In the genomic region with DNA sequence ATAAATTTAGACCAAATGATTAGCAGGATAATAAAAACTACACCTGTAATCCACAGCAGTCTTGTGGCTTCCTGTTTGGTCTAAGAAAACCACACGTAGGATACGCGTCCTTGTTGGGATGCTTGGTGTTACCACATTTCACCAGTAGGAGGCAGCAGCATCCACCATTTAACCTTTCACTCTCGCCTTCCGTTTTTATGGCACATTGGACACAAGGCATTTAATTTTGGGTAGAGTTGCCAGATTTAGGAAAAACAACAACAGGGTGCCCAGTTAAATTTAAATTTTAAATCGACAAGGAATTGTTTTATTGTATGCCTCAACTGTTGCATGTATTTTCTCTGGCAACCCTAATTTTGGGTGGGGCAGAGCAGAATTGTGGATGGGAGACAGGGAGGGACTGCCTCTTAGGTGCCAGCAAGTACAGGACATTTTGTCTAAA, we compare ENCODE assay signal across 8 cellular contexts. TPM values are rescaled to one million over a fixed set of nuclear protein-coding genes. Genes with fewer than 3 reads are reported as not detected.
DNase-seq lines count a peak whose midpoint lies in the region; ATAC-seq, FAIRE-seq and TF ChIP-seq lines count a peak whose summit lies in the region.

No MANE protein-coding gene starts in this region.

- no peaks in the 10 kb centered on the region for H3K4me1 ChIP-seq in endodermal cell (ENCODE audit: control insufficient read depth, insufficient read depth, low read length)

- no peak overlapping the region for H3K9ac ChIP-seq in endodermal cell (ENCODE audit: extremely low read depth, low read length, poor library complexity, severe bottlenecking)

- WGBS in endodermal cell (ENCODE audit: insufficient coverage in 1 of 2, insufficient read length in 1 of 2), 2 experiments: 7 to 12% methylated on average over 2 to 6 of the region's 6 CpGs

- H3K9me3 ChIP-seq in endodermal cell (ENCODE audit: control insufficient read depth, low read length): no peaks in the 10 kb centered on the region

- no peaks in the 10 kb centered on the region for H3K36me3 Mint-ChIP-seq in endodermal cell (ENCODE audit: low read depth)

- POLR2A ChIA-PET in AG04449 (lab: Yijun Ruan, JAX): no interaction called here

- no peak overlapping the region for H3K27ac ChIP-seq in endodermal cell (ENCODE audit: low read depth, low read length)

- DNase-seq in AG04449 (ENCODE audit: low read depth, low spot score): no peak
- DNase-seq in GM18507 (ENCODE audit: extremely low spot score, insufficient read length, low read depth): peak; percentile 32
- peak; percentile 43 for DNase-seq in NCI-H82 treated with DMSO at 0.1 percent for 48 hours (lab: John Stamatoyannopoulos, UW; ENCODE audit: unreplicated experiment)
- peak; percentile 19 to 21 for DNase-seq in activated CD8-positive, alpha-beta memory T cell treated with anti-CD3 and anti-CD28 coated beads for 4 hours (ENCODE audit: low read depth in 2 of 2)
- DNase-seq in endodermal cell: peak; percentile 93
- peak; percentile 82 for DNase-seq in mucosa of gallbladder (ENCODE audit: low spot score)
- DNase-seq in stimulated activated CD8-positive, alpha-beta memory T cell treated with anti-CD3 and anti-CD28 coated beads, Interleukin-7, amount 100 ng/mL, for 4 hours (ENCODE audit: low read depth in 2 of 2): peak; percentile 17 to 43

- H3K27ac Mint-ChIP-seq in endodermal cell: no peak overlapping the region

- peaks cover 11% of the 10 kb centered on the region for H3K4me1 Mint-ChIP-seq in endodermal cell

- no peak overlapping the region for H3K4me3 Mint-ChIP-seq in endodermal cell

- H3K27me3 ChIP-seq in endodermal cell (ENCODE audit: control insufficient read depth, insufficient read depth, low read length, poor library complexity, severe bottlenecking): no peaks in the 10 kb centered on the region

- peak; percentile 85 for FAIRE-seq in GM18507 (lab: Jason Lieb, UNC)

- TF ChIP-seq CTCF in AG04449 (IDR thresholded peaks at IDR 0.05; ENCODE audit: insufficient read depth, low read length, missing control alignments) (peak; percentile 71), endodermal cell (conservative IDR thresholded peaks at IDR 0.05) (peak; percentile 96)

- H3K36me3 ChIP-seq in endodermal cell (ENCODE audit: control insufficient read depth, insufficient read depth, low read length): no peaks in the 10 kb centered on the region

- CTCF ChIA-PET in AG04449 (lab: Yijun Ruan, JAX): interaction anchor here (0.6 to 2.9 kb wide), 12 partner anchors 9 to 547 kb away, joined by 3 to 9 read pairs (median 4); no protein-coding TSS in a partner anchor

- no peaks in the 10 kb centered on the region for H3K27me3 Mint-ChIP-seq in endodermal cell (ENCODE audit: insufficient read depth)

- no peaks in the 10 kb centered on the region for H3K9me3 Mint-ChIP-seq in endodermal cell

- ATAC-seq in HG03520 (IDR thresholded peaks at IDR 0.05; ENCODE audit: unreplicated experiment): peak; percentile 54

- no peak overlapping the region for H3K4me3 ChIP-seq in AG04449 (ENCODE audit: low read depth, low read length)
- H3K4me3 ChIP-seq in endodermal cell (ENCODE audit: low read length): no peak overlapping the region

RNA-seq across cellular contexts. Expression of a gene that starts 6.3 kb away (rescaled TPM):
- total RNA-seq in endodermal cell (not detected), mucosa of gallbladder (2.9 TPM)
- polyA plus RNA-seq in endodermal cell (2013, experiment 1 of 2): not detected
- polyA plus RNA-seq in endodermal cell (2013, experiment 2 of 2): not detected

RNA-seq across cellular contexts. Expression of a gene that starts 47.9 kb away (rescaled TPM):
- total RNA-seq in endodermal cell: not detected
- polyA plus RNA-seq in endodermal cell (2013, experiment 1 of 2): not detected
- not detected for polyA plus RNA-seq in endodermal cell (2013, experiment 2 of 2)
- not detected for total RNA-seq in mucosa of gallbladder

RNA-seq across cellular contexts. Expression of a gene that starts 50.8 kb away (rescaled TPM):
- 10 to 100 TPM in 1 of 2 donors, 1 to 10 TPM in 1; 5.6 to 11.3 TPM for total RNA-seq in endodermal cell
- polyA plus RNA-seq in endodermal cell (2013, experiment 1 of 2): 3.5 TPM
- 4.3 TPM for polyA plus RNA-seq in endodermal cell (2013, experiment 2 of 2)
- total RNA-seq in mucosa of gallbladder: 2.3 TPM

RNA-seq across cellular contexts. Expression of a gene that starts 50.8 kb away (rescaled TPM):
- total RNA-seq in endodermal cell (not detected), mucosa of gallbladder (not detected)
- polyA plus RNA-seq in endodermal cell (2013, experiment 1 of 2): not detected
- not detected for polyA plus RNA-seq in endodermal cell (2013, experiment 2 of 2)
